Comparison of ENCODE assay signal across 9 cellular contexts in the genomic region with DNA sequence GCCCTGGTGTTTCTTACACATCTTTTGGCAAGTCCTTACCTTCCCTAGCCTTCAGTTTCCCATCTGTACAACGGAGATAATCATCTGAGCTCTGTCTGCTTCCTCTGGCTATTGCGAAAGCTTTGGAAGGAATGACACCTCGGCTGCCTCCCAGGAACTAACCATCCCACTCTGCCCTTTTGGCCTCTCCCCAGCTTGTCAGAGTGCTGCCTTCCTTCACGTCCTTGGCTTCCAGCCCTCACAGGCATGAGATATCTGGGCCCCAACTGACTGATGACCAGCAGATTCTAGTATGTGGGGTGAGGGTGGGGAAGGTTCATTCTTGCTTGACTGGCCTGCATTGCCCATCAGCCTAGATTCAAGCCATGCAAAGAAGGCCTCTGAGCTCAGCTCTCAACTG.
A peak's percentile ranks its signal among the peaks of the same experiment; 100 is the strongest.
DNase-seq lines count a peak whose midpoint lies in the region; ATAC-seq and TF ChIP-seq lines count a peak whose summit lies in the region.
"Had no signal": no experiment of that assay in that cellular context is flagged by ENCODE, and none has a peak within 500 bp of the region (broad histone marks: within the 10 kb centered on the region; RNA-seq: fewer than 3 reads in every experiment).

No MANE protein-coding gene starts in this region.

- no peaks in the 10 kb centered on the region for H3K27me3 ChIP-seq in stomach smooth muscle (ENCODE audit: control insufficient read depth in 1 of 2, insufficient read depth in 2 of 2, low read length in 2 of 2)

- H3K9ac ChIP-seq in stomach smooth muscle (ENCODE audit: low read length in 2 of 2) = no peak overlapping the region
- H3K9ac ChIP-seq: KMS-11 had no signal

- no peaks in the 10 kb centered on the region; the same call in 1 of the 2 replicates for H3K27me3 Mint-ChIP-seq in HFFc6 (ENCODE audit: insufficient read depth)
- no peaks in the 10 kb centered on the region for H3K27me3 Mint-ChIP-seq in activated naive CD4-positive, alpha-beta T cell treated with anti-CD3 and anti-CD28 coated beads for 36 hours (ENCODE audit: low read depth)

- peak overlapping the region; percentile 44; the same call in 1 of the 2 replicates for H3K4me3 Mint-ChIP-seq in HFFc6
- H3K4me3 Mint-ChIP-seq in activated naive CD4-positive, alpha-beta T cell treated with anti-CD3 and anti-CD28 coated beads for 36 hours = no peak overlapping the region

- peak overlapping the region; percentile 24 for H3K27ac ChIP-seq in stomach smooth muscle (ENCODE audit: low read length)
- H3K27ac ChIP-seq: KMS-11 had no signal

- peaks cover 15% of the 10 kb centered on the region for H3K4me1 ChIP-seq in stomach smooth muscle (ENCODE audit: control insufficient read depth, insufficient read depth, low read length)

- CTCF ChIA-PET in activated naive CD4-positive, alpha-beta T cell treated with anti-CD3 and anti-CD28 coated beads for 36 hours (lab: Charles Lee) = no interaction called here

- intact Hi-C loops in left colon (cut with DNase I, micrococcal nuclease) = no loop called here
- intact Hi-C loops in activated naive CD4-positive, alpha-beta T cell treated with anti-CD3 and anti-CD28 coated beads for 36 hours (cut with micrococcal nuclease) = loop anchor here (10.0 kb wide), 2 partner anchors 251 to 651 kb away; a partner anchor contains a TSS

- no peak for TF ChIP-seq CTCF in HFFc6 (IDR thresholded peaks at IDR 0.05)

- H3K9me3 ChIP-seq in stomach smooth muscle (ENCODE audit: control insufficient read depth in 2 of 2, low read length in 2 of 2) = peaks cover 0 to 2% of the 10 kb centered on the region in 2 donors

- peak; percentile 96 for DNase-seq in HFFc6
- peak; percentile 19 for DNase-seq in astrocyte of the hippocampus (ENCODE audit: low read depth, low spot score)
- peak; percentile 52 to 76 for DNase-seq in left colon
- DNase-seq in effector CD8-positive, alpha-beta T cell (lab: John Stamatoyannopoulos, UW) = no peak
- DNase-seq in activated naive CD4-positive, alpha-beta T cell treated with anti-CD3 and anti-CD28 coated beads for 36 hours = no peak
- DNase-seq in NCI-H1105 (lab: John Stamatoyannopoulos, UW) = no peak
- no peak for DNase-seq in DMS153 treated with DMSO at 0.1 percent for 48 hours (lab: John Stamatoyannopoulos, UW; ENCODE audit: unreplicated experiment)

- no peak overlapping the region for H3K4me3 ChIP-seq in stomach smooth muscle (ENCODE audit: low read length in 2 of 2)

- H3K36me3 ChIP-seq in stomach smooth muscle (ENCODE audit: control insufficient read depth in 2 of 2, insufficient read depth in 2 of 2, low read length in 2 of 2) = no peaks in the 10 kb centered on the region

- no peaks in the 10 kb centered on the region for H3K9me3 Mint-ChIP-seq in HFFc6
- H3K9me3 Mint-ChIP-seq in activated naive CD4-positive, alpha-beta T cell treated with anti-CD3 and anti-CD28 coated beads for 36 hours = no peaks in the 10 kb centered on the region

- peak overlapping the region; percentile 84 for H3K27ac Mint-ChIP-seq in HFFc6
- H3K27ac Mint-ChIP-seq in activated naive CD4-positive, alpha-beta T cell treated with anti-CD3 and anti-CD28 coated beads for 36 hours = no peak overlapping the region

- H3K4me1 Mint-ChIP-seq in HFFc6 (ENCODE audit: low read depth) = peaks cover 60% of the 10 kb centered on the region
- H3K4me1 Mint-ChIP-seq in activated naive CD4-positive, alpha-beta T cell treated with anti-CD3 and anti-CD28 coated beads for 36 hours (ENCODE audit: low read depth) = peaks cover 33% of the 10 kb centered on the region

- peaks cover 11% of the 10 kb centered on the region for H3K36me3 Mint-ChIP-seq in HFFc6 (ENCODE audit: low read depth)
- no peaks in the 10 kb centered on the region for H3K36me3 Mint-ChIP-seq in activated naive CD4-positive, alpha-beta T cell treated with anti-CD3 and anti-CD28 coated beads for 36 hours (ENCODE audit: low read depth)

- peak; percentile 88 for ATAC-seq in left colon

Comparison
In these comparisons a context has a peak if more than half of its experiments do, and no peak if none do; other contexts are left out.
1. DNase-seq: peak in HFFc6 (single experiment), astrocyte of the hippocampus (single experiment) and left colon (2 of 2); none in effector CD8-positive, alpha-beta T cell (single experiment), activated naive CD4-positive, alpha-beta T cell treated with anti-CD3 and anti-CD28 coated beads for 36 hours (single experiment), NCI-H1105 (single experiment) and DMS153 treated with DMSO at 0.1 percent for 48 hours (single experiment).